18 cellular contexts compared by ENCODE assay signal in genomic region chr1:184272178-184272866, GRCh38.
DNase-seq lines count a peak whose midpoint lies in the region; ATAC-seq and TF ChIP-seq lines count a peak whose summit lies in the region.
"Had no signal": no experiment of that assay in that cellular context is flagged by ENCODE, and none has a peak within 500 bp of the region (broad histone marks: within the 10 kb centered on the region; RNA-seq: fewer than 3 reads in every experiment).

No MANE protein-coding gene starts in this region.

- intact Hi-C loops in MCF 10A (cut with micrococcal nuclease): no loop called here

- WGBS in endodermal cell (ENCODE audit: insufficient coverage in 1 of 2, insufficient read length in 1 of 2), 2 experiments: 58 to 60% methylated on average over 4 to 5 of the region's 5 CpGs

- no peak for TF ChIP-seq CTCF in endodermal cell (conservative IDR thresholded peaks at IDR 0.05)
- TF ChIP-seq CTCF in MCF 10A (IDR thresholded peaks at IDR 0.05; ENCODE audit: unreplicated experiment): no peak
- no peak for TF ChIP-seq CTCF in mesothelial cell of epicardium (IDR thresholded peaks at IDR 0.05; ENCODE audit: unreplicated experiment)

- H3K9me3 Mint-ChIP-seq in endodermal cell: no peaks in the 10 kb centered on the region
- no peaks in the 10 kb centered on the region for H3K9me3 Mint-ChIP-seq in natural killer cell treated with Interleukin-12 subunit alpha and Interleukin-12 subunit beta and Interleukin-15 and Interleukin-18, amount 100 ng/mL, for 72 hours
- H3K9me3 Mint-ChIP-seq in MCF 10A (ENCODE audit: unreplicated experiment): no peaks in the 10 kb centered on the region
- peaks cover 31% of the 10 kb centered on the region for H3K9me3 Mint-ChIP-seq in mesothelial cell of epicardium
- H3K9me3 Mint-ChIP-seq: natural killer cell had no signal

- POLR2A ChIA-PET in MCF 10A (lab: Yijun Ruan, JAX): no interaction called here

- BruUV-seq in MCF 10A (replicated peaks; lab: Mats Ljungman, UMichigan): no TSS peak

- H3K27ac Mint-ChIP-seq in endodermal cell (no peak overlapping the region), MCF 10A (ENCODE audit: low read depth, unreplicated experiment) (no peak overlapping the region), mesothelial cell of epicardium (no peak overlapping the region)
- no peak overlapping the region for H3K27ac Mint-ChIP-seq in natural killer cell treated with Interleukin-12 subunit alpha and Interleukin-12 subunit beta and Interleukin-15 and Interleukin-18, amount 100 ng/mL, for 72 hours
- H3K27ac Mint-ChIP-seq: natural killer cell had no signal

- DNase-seq in HCEC 1CT (peak; percentile 21), NCI-H748 (lab: John Stamatoyannopoulos, UW; ENCODE audit: unreplicated experiment) (peak; percentile 43), endodermal cell (no peak), renal cortical epithelial cell (ENCODE audit: low read depth) (peak; percentile 69), MCF 10A (ENCODE audit: unreplicated experiment) (no peak), mesothelial cell of epicardium (ENCODE audit: low spot score in 2 of 2, unreplicated experiment in 2 of 2) (no peak), Karpas-422 (no peak)
- no peak for DNase-seq in natural killer cell treated with Interleukin-12 subunit alpha and Interleukin-12 subunit beta and Interleukin-15 and Interleukin-18, amount 100 ng/mL, for 72 hours (ENCODE audit: low spot score)
- DNase-seq: AML-193; esophagus squamous epithelium; GDM1; head of caudate nucleus; natural killer cell; NCI-H2029; psoas muscle; stimulated activated CD4-positive, alpha-beta T cell treated with anti-CD3 and anti-CD28 coated beads, Interleukin-12 subunit alpha, Interleukin-12 subunit beta, amount 100 ng/mL, for 4 hours; thyroid gland had no signal

- H3K27me3 Mint-ChIP-seq in endodermal cell (ENCODE audit: insufficient read depth) (peaks cover 9% of the 10 kb centered on the region), MCF 10A (ENCODE audit: insufficient read depth, unreplicated experiment) (no peaks in the 10 kb centered on the region), mesothelial cell of epicardium (ENCODE audit: low read depth) (no peaks in the 10 kb centered on the region)
- peaks cover 25 to 60% of the 10 kb centered on the region in 2 donors for H3K27me3 Mint-ChIP-seq in natural killer cell treated with Interleukin-12 subunit alpha and Interleukin-12 subunit beta and Interleukin-15 and Interleukin-18, amount 100 ng/mL, for 72 hours

- no peaks in the 10 kb centered on the region for H3K36me3 ChIP-seq in endodermal cell (ENCODE audit: control insufficient read depth, insufficient read depth, low read length)
- H3K36me3 ChIP-seq in Karpas-422 (ENCODE audit: insufficient read depth, low read length): no peaks in the 10 kb centered on the region
- H3K36me3 ChIP-seq: ascending aorta, esophagus squamous epithelium, thyroid gland had no signal

- H3K9me2 ChIP-seq in Karpas-422 (replicated peaks; ENCODE audit: insufficient read depth, low read length): no peaks in the 10 kb centered on the region

- no peak overlapping the region for H3K9ac ChIP-seq in endodermal cell (ENCODE audit: extremely low read depth, low read length, poor library complexity, severe bottlenecking)
- H3K9ac ChIP-seq in Karpas-422 (ENCODE audit: low read length): no peak overlapping the region

- H3K36me3 Mint-ChIP-seq in endodermal cell (ENCODE audit: low read depth): no peaks in the 10 kb centered on the region
- H3K36me3 Mint-ChIP-seq in natural killer cell treated with Interleukin-12 subunit alpha and Interleukin-12 subunit beta and Interleukin-15 and Interleukin-18, amount 100 ng/mL, for 72 hours: no peaks in the 10 kb centered on the region
- no peaks in the 10 kb centered on the region for H3K36me3 Mint-ChIP-seq in MCF 10A (ENCODE audit: insufficient read depth, unreplicated experiment)
- peaks cover 3% of the 10 kb centered on the region for H3K36me3 Mint-ChIP-seq in mesothelial cell of epicardium
- H3K36me3 Mint-ChIP-seq: natural killer cell had no signal

- no peaks in the 10 kb centered on the region for H3K79me2 ChIP-seq in Karpas-422 (ENCODE audit: low read length)

- H4K20me1 ChIP-seq in Karpas-422 (ENCODE audit: insufficient read depth, low read depth, low read length): no peaks in the 10 kb centered on the region

- no peak overlapping the region for H3K27ac ChIP-seq in endodermal cell (ENCODE audit: low read depth, low read length)
- no peak overlapping the region for H3K27ac ChIP-seq in Karpas-422 (ENCODE audit: low read length)
- H3K27ac ChIP-seq: ascending aorta, esophagus squamous epithelium, psoas muscle, thyroid gland had no signal

- no peak overlapping the region for H3K4me2 ChIP-seq in Karpas-422 (ENCODE audit: low read depth, low read length, poor library complexity, severe bottlenecking)

- H3K27me3 ChIP-seq in endodermal cell (ENCODE audit: control insufficient read depth, insufficient read depth, low read length, poor library complexity, severe bottlenecking) (no peaks in the 10 kb centered on the region), Karpas-422 (ENCODE audit: low read length) (no peaks in the 10 kb centered on the region)
- H3K27me3 ChIP-seq: ascending aorta, thyroid gland had no signal

- peaks cover 18% of the 10 kb centered on the region for H3K4me1 ChIP-seq in endodermal cell (ENCODE audit: control insufficient read depth, insufficient read depth, low read length)
- H3K4me1 ChIP-seq in Karpas-422 (ENCODE audit: low read length): no peaks in the 10 kb centered on the region
- H3K4me1 ChIP-seq: ascending aorta, esophagus squamous epithelium, psoas muscle, thyroid gland had no signal

- H3K4me3 ChIP-seq in endodermal cell (ENCODE audit: low read length) (peak overlapping the region; percentile 11), Karpas-422 (ENCODE audit: low read length) (no peak overlapping the region)
- H3K4me3 ChIP-seq: ascending aorta, esophagus squamous epithelium, psoas muscle, thyroid gland had no signal

- no peak for ATAC-seq in natural killer cell treated with Interleukin-12 subunit alpha and Interleukin-12 subunit beta and Interleukin-15 and Interleukin-18, amount 100 ng/mL, for 72 hours
- ATAC-seq: natural killer cell, psoas muscle had no signal

- peaks cover 9% of the 10 kb centered on the region for H3K9me3 ChIP-seq in endodermal cell (ENCODE audit: control insufficient read depth, low read length)
- no peaks in the 10 kb centered on the region for H3K9me3 ChIP-seq in Karpas-422 (ENCODE audit: low read length)
- H3K9me3 ChIP-seq: ascending aorta, esophagus squamous epithelium, psoas muscle, thyroid gland had no signal

- H3K4me3 Mint-ChIP-seq in endodermal cell: no peak overlapping the region
- H3K4me3 Mint-ChIP-seq in natural killer cell treated with Interleukin-12 subunit alpha and Interleukin-12 subunit beta and Interleukin-15 and Interleukin-18, amount 100 ng/mL, for 72 hours: no peak overlapping the region
- H3K4me3 Mint-ChIP-seq in MCF 10A (ENCODE audit: unreplicated experiment): no peak overlapping the region
- H3K4me3 Mint-ChIP-seq in mesothelial cell of epicardium: no peak overlapping the region
- H3K4me3 Mint-ChIP-seq: natural killer cell had no signal

- CTCF ChIA-PET in MCF 10A (lab: Yijun Ruan, JAX): interaction anchor here (0.8 to 1.1 kb wide), 2 partner anchors 30 to 50 kb away, joined by 3 to 4 read pairs; no protein-coding TSS in a partner anchor

- H3K4me1 Mint-ChIP-seq in endodermal cell (peaks cover 22% of the 10 kb centered on the region), MCF 10A (ENCODE audit: insufficient read depth, unreplicated experiment) (peaks cover 6% of the 10 kb centered on the region), mesothelial cell of epicardium (peaks cover 17% of the 10 kb centered on the region)
- H3K4me1 Mint-ChIP-seq in natural killer cell treated with Interleukin-12 subunit alpha and Interleukin-12 subunit beta and Interleukin-15 and Interleukin-18, amount 100 ng/mL, for 72 hours (ENCODE audit: low read depth in 2 of 2): no peaks in the 10 kb centered on the region
- H3K4me1 Mint-ChIP-seq: natural killer cell had no signal

- no peak overlapping the region for H2AFZ ChIP-seq in Karpas-422 (ENCODE audit: low read length)

Comparison
In these comparisons a context has a peak if more than half of its experiments do, and no peak if none do; other contexts are left out.
1. DNase-seq: peak in HCEC 1CT (single experiment), NCI-H748 (single experiment) and renal cortical epithelial cell (single experiment); none in endodermal cell (single experiment), natural killer cell treated with Interleukin-12 subunit alpha and Interleukin-12 subunit beta and Interleukin-15 and Interleukin-18, amount 100 ng/mL, for 72 hours (single experiment), MCF 10A (single experiment), mesothelial cell of epicardium (0 of 2) and Karpas-422 (single experiment).